Comparison of ENCODE assay signal across 21 cellular contexts in the genomic region with DNA sequence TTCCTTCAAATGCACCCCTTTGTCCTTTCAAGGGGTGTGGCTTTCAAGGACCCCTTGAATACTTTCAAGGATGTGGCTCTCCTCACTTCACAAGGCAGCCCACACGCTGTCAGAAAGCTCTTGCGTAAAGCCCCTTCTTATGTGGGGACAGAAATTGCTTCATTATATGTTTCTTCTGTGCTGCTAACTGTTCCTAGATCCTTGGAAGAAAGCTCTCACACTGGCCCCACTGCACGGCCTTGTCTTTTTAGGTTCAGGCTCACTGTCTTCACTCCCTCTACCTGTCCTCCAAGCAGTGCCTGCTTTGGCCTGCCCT.
DNase-seq lines count a peak whose midpoint lies in the region; ATAC-seq and TF ChIP-seq lines count a peak whose summit lies in the region.
"Had no signal": no experiment of that assay in that cellular context is flagged by ENCODE, and none has a peak within 500 bp of the region (broad histone marks: within the 10 kb centered on the region; RNA-seq: fewer than 3 reads in every experiment).

No MANE protein-coding gene starts in this region.

- no peak for TF ChIP-seq CTCF in hepatocyte (IDR thresholded peaks at IDR 0.05; ENCODE audit: poor library complexity)
- no peak for TF ChIP-seq CTCF in upper lobe of right lung (IDR thresholded peaks at IDR 0.05)

- no peak overlapping the region for H3K4me3 Mint-ChIP-seq in T-helper 2 cell treated with Interferon-gamma antibody and Interleukin-4, amounts not matched to agents 5 μg/mL and 100 μg/mL, for 36 hours
- H3K4me3 Mint-ChIP-seq: activated CD4-positive, alpha-beta memory T cell treated with anti-CD3 and anti-CD28 coated beads, Interleukin-2, amount 10 ng/mL, durations not matched to agents 7 days and 5 days; central memory CD8-positive, alpha-beta T cell had no signal

- H3K9me3 Mint-ChIP-seq in T-helper 2 cell treated with Interferon-gamma antibody and Interleukin-4, amounts not matched to agents 5 μg/mL and 100 μg/mL, for 36 hours, result no peaks in the 10 kb centered on the region
- H3K9me3 Mint-ChIP-seq: activated CD4-positive, alpha-beta memory T cell treated with anti-CD3 and anti-CD28 coated beads, Interleukin-2, amount 10 ng/mL, durations not matched to agents 7 days and 5 days; activated naive CD4-positive, alpha-beta T cell treated with anti-CD3 and anti-CD28 coated beads, Interleukin-2, amount 50 U/mL, for 72 hours; activated T-helper 2 cell treated with anti-CD3 and anti-CD28 coated beads, Interferon-gamma antibody, Interleukin-2, Interleukin-4, amounts not matched to agents 10 μg/mL and 5 μg/mL and 100 μg/mL, durations not matched to agents 14 hours and 24 hours and 36 hours; central memory CD8-positive, alpha-beta T cell had no signal

- H3K4me3 ChIP-seq in hepatocyte (no peak overlapping the region), upper lobe of right lung (no peak overlapping the region)
- H3K4me3 ChIP-seq: ascending aorta, upper lobe of left lung had no signal

- H3K36me3 ChIP-seq in hepatocyte (replicated peaks; ENCODE audit: insufficient read depth, low read depth), result no peaks in the 10 kb centered on the region
- no peaks in the 10 kb centered on the region for H3K36me3 ChIP-seq in upper lobe of right lung
- H3K36me3 ChIP-seq: ascending aorta, upper lobe of left lung had no signal

- no peaks in the 10 kb centered on the region for H3K9me3 ChIP-seq in hepatocyte (ENCODE audit: low read depth)
- no peaks in the 10 kb centered on the region for H3K9me3 ChIP-seq in upper lobe of right lung
- H3K9me3 ChIP-seq: ascending aorta, BE2C, upper lobe of left lung had no signal

- DNase-seq in T-helper 2 cell treated with Interferon-gamma antibody and Interleukin-4, amounts not matched to agents 5 μg/mL and 100 μg/mL, for 36 hours (ENCODE audit: low spot score), result no peak
- DNase-seq in T-helper 2 cell, result no peak
- DNase-seq in MV-4-11 (lab: John Stamatoyannopoulos, UW), result peak; percentile 40
- no peak for DNase-seq in hepatocyte (ENCODE audit: low spot score)
- DNase-seq in upper lobe of right lung, result no peak
- no peak for DNase-seq in SW 1271 (lab: John Stamatoyannopoulos, UW)
- DNase-seq in cerebellum (ENCODE audit: low spot score), result no peak
- DNase-seq: activated CD4-positive, alpha-beta memory T cell treated with anti-CD3 and anti-CD28 coated beads, Interleukin-2, amount 10 ng/mL, durations not matched to agents 7 days and 5 days; BE2C; EL; kidney; NCI-H1048; NCI-H1694 treated with DMSO at 0.1 percent for 48 hours; NCI-H69; upper lobe of left lung had no signal

- H2AFZ ChIP-seq in hepatocyte, result peak overlapping the region; percentile 32

- peaks cover 5% of the 10 kb centered on the region for H3K4me1 ChIP-seq in hepatocyte (ENCODE audit: insufficient read depth)
- peaks cover 3% of the 10 kb centered on the region for H3K4me1 ChIP-seq in upper lobe of right lung
- H3K4me1 ChIP-seq: ascending aorta, BE2C had no signal

- H3K27ac ChIP-seq in hepatocyte (peak overlapping the region; percentile 88), upper lobe of right lung (peak overlapping the region; percentile 14)
- H3K27ac ChIP-seq: ascending aorta had no signal

- intact Hi-C loops in upper lobe of right lung (cut with DNase I), result no loop called here

- H3K4me2 ChIP-seq in hepatocyte, result peak overlapping the region; percentile 30

- H4K20me1 ChIP-seq in hepatocyte (ENCODE audit: insufficient read depth, poor library complexity, severe bottlenecking), result no peaks in the 10 kb centered on the region

- no peaks in the 10 kb centered on the region for H3K9me2 ChIP-seq in hepatocyte (replicated peaks; ENCODE audit: insufficient read depth)

- no peaks in the 10 kb centered on the region for H3K79me2 ChIP-seq in hepatocyte

- no peaks in the 10 kb centered on the region for H3K27me3 ChIP-seq in hepatocyte
- no peaks in the 10 kb centered on the region for H3K27me3 ChIP-seq in upper lobe of right lung
- H3K27me3 ChIP-seq: ascending aorta, BE2C, upper lobe of left lung had no signal

- ATAC-seq in upper lobe of right lung (peak; percentile 42), GM18907 (IDR thresholded peaks at IDR 0.05; ENCODE audit: unreplicated experiment) (no peak)
- ATAC-seq: activated CD4-positive, CD25-positive, alpha-beta regulatory T cell treated with anti-CD3 and anti-CD28 coated beads, Interleukin-2, amount 50 U/mL, for 24 hours; activated naive CD4-positive, alpha-beta T cell treated with anti-CD3 and anti-CD28 coated beads, Interleukin-2, amount 50 U/mL, for 72 hours had no signal

- H3K27ac Mint-ChIP-seq in T-helper 2 cell treated with Interferon-gamma antibody and Interleukin-4, amounts not matched to agents 5 μg/mL and 100 μg/mL, for 36 hours, result peak overlapping the region; percentile 52
- H3K27ac Mint-ChIP-seq: activated CD4-positive, alpha-beta memory T cell treated with anti-CD3 and anti-CD28 coated beads, Interleukin-2, amount 10 ng/mL, durations not matched to agents 7 days and 5 days; activated naive CD4-positive, alpha-beta T cell treated with anti-CD3 and anti-CD28 coated beads, Interleukin-2, amount 50 U/mL, for 72 hours; activated T-helper 2 cell treated with anti-CD3 and anti-CD28 coated beads, Interferon-gamma antibody, Interleukin-2, Interleukin-4, amounts not matched to agents 10 μg/mL and 5 μg/mL and 100 μg/mL, durations not matched to agents 14 hours and 24 hours and 36 hours had no signal

- H3K36me3 Mint-ChIP-seq in T-helper 2 cell treated with Interferon-gamma antibody and Interleukin-4, amounts not matched to agents 5 μg/mL and 100 μg/mL, for 36 hours (ENCODE audit: low read depth), result no peaks in the 10 kb centered on the region
- H3K36me3 Mint-ChIP-seq: activated naive CD4-positive, alpha-beta T cell treated with anti-CD3 and anti-CD28 coated beads, Interleukin-2, amount 50 U/mL, for 72 hours had no signal

- H3K4me1 Mint-ChIP-seq in T-helper 2 cell treated with Interferon-gamma antibody and Interleukin-4, amounts not matched to agents 5 μg/mL and 100 μg/mL, for 36 hours (ENCODE audit: low read depth), result peaks cover 19% of the 10 kb centered on the region
- H3K4me1 Mint-ChIP-seq: central memory CD8-positive, alpha-beta T cell had no signal

- 91% methylated on average over 3 of the region's 3 CpGs for WGBS in hepatocyte (ENCODE audit: low lambda C conversion rate, missing lambda C conversion rate)

- no peaks in the 10 kb centered on the region for H3K27me3 Mint-ChIP-seq in T-helper 2 cell treated with Interferon-gamma antibody and Interleukin-4, amounts not matched to agents 5 μg/mL and 100 μg/mL, for 36 hours (ENCODE audit: low read depth)
- H3K27me3 Mint-ChIP-seq: activated CD4-positive, alpha-beta memory T cell treated with anti-CD3 and anti-CD28 coated beads, Interleukin-2, amount 10 ng/mL, durations not matched to agents 7 days and 5 days; central memory CD8-positive, alpha-beta T cell had no signal
